Comparison of ENCODE assay signal across 18 cellular contexts in the genomic region with DNA sequence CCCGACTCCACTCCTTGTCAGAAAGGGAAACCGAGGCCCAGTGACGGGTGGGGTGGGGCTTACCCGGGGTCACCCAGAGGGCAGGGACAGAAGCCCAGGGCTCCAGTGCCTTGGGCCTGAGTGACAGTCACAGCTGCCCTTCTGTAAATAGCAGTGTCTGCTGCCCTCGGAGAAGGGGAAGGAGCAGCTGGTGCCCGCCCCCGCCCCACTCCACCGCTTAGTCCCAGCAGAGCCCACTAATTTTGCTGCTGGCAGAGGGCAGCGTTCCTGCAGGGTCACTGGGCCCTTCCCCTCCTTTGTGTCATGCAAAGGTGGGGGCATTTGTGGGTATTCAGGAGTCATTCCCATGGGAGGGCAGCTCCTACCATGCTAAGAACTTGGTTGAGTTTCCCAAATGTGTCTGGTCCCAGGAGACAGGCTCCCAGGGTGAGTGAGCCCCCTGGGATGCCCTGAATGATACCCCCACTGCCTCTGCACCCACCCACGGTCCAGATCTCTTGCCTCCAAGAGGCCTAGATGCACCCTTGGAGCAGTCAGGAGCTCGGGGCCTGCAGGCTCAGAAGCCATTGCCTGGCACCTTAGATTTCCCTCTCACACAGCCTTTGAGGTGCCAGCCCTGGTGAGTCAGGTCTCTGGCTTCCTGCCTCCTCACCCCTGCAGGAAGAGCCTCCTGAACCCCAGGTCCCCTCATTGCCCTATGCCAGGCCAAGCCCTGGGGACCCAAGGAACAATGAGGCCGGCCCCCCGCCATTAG. TPM values are rescaled to one million over a fixed set of nuclear protein-coding genes. Genes with fewer than 3 reads are reported as not detected.
DNase-seq lines count a peak whose midpoint lies in the region; ATAC-seq and TF ChIP-seq lines count a peak whose summit lies in the region.
"Had no signal": no experiment of that assay in that cellular context is flagged by ENCODE, and none has a peak within 500 bp of the region (broad histone marks: within the 10 kb centered on the region; RNA-seq: fewer than 3 reads in every experiment).

No MANE protein-coding gene starts in this region.

- H3K4me1 Mint-ChIP-seq in neural progenitor cell = peaks cover 6% of the 10 kb centered on the region

- no peak overlapping the region for H3K4me2 ChIP-seq in neural progenitor cell

- H3K79me2 ChIP-seq in neural progenitor cell (ENCODE audit: low read depth) = no peaks in the 10 kb centered on the region

- H3K27ac Mint-ChIP-seq in neural progenitor cell = no peak overlapping the region
- H3K27ac Mint-ChIP-seq: activated CD4-positive, alpha-beta T cell treated with anti-CD3 and anti-CD28 coated beads, Interleukin-2, amount 10 ng/mL, durations not matched to agents 7 days and 5 days; activated T-cell treated with anti-CD3 and anti-CD28 coated beads, Interleukin-2, amount 50 U/mL, for 72 hours; T-helper 17 cell had no signal

- H3K9me3 ChIP-seq in neural progenitor cell (ENCODE audit: low read depth) = no peaks in the 10 kb centered on the region
- H3K9me3 ChIP-seq in left ventricle myocardium inferior (replicated peaks) = no peaks in the 10 kb centered on the region
- H3K9me3 ChIP-seq: adrenal gland, BE2C, heart right ventricle had no signal

- TF ChIP-seq CTCF in neural progenitor cell (IDR thresholded peaks at IDR 0.05) = no peak
- no peak for TF ChIP-seq CTCF in left ventricle myocardium inferior (IDR thresholded peaks at IDR 0.05; ENCODE audit: borderline replicate concordance)
- TF ChIP-seq CTCF in coronary artery (IDR thresholded peaks at IDR 0.05) = no peak

- H3K4me1 ChIP-seq in neural progenitor cell (peaks cover 11% of the 10 kb centered on the region), left ventricle myocardium inferior (peaks cover 27% of the 10 kb centered on the region)

- peaks cover 2% of the 10 kb centered on the region for H3K27me3 Mint-ChIP-seq in neural progenitor cell (ENCODE audit: insufficient read depth, low read depth)
- H3K27me3 Mint-ChIP-seq: T-helper 17 cell had no signal

- DNase-seq in DMS 273 (lab: John Stamatoyannopoulos, UW; ENCODE audit: unreplicated experiment) (peak; percentile 77), LHCN-M2 (ENCODE audit: low read depth) (peak; percentile 99), SHP77 (lab: John Stamatoyannopoulos, UW) (peak; percentile 37 to 52), neural progenitor cell (ENCODE audit: low spot score) (peak; percentile 1), left ventricle myocardium inferior (no peak), coronary artery (ENCODE audit: low spot score) (no peak)
- DNase-seq in activated CD8-positive, alpha-beta memory T cell treated with anti-CD3 and anti-CD28 coated beads for 24 hours = no peak
- DNase-seq: activated CD4-positive, alpha-beta T cell treated with anti-CD3 and anti-CD28 coated beads, Interleukin-2, amount 10 ng/mL, durations not matched to agents 7 days and 5 days; activated T-cell treated with anti-CD3 and anti-CD28 coated beads, Interleukin-2, amount 50 U/mL, for 72 hours; cerebellar nuclear complex; NCI-H2029; OCI-M1; stimulated activated naive CD4-positive, alpha-beta T cell treated with Interleukin-2 at 50 U/mL for 16 hours; T-helper 17 cell had no signal

- H3K9ac ChIP-seq in neural progenitor cell = no peak overlapping the region

- H3K4me3 ChIP-seq in neural progenitor cell (no peak overlapping the region), left ventricle myocardium inferior (no peak overlapping the region), coronary artery (no peak overlapping the region)
- H3K4me3 ChIP-seq: adrenal gland, heart right ventricle had no signal

- no peaks in the 10 kb centered on the region for H3F3A ChIP-seq in neural progenitor cell (ENCODE audit: low read depth)

- H4K20me1 ChIP-seq in neural progenitor cell (ENCODE audit: low read depth) = peaks cover 44% of the 10 kb centered on the region

- H3K27me3 ChIP-seq in neural progenitor cell (peaks cover 18% of the 10 kb centered on the region), left ventricle myocardium inferior (ENCODE audit: low read depth) (peaks cover 24% of the 10 kb centered on the region)
- H3K27me3 ChIP-seq: adrenal gland, BE2C had no signal

- H3K4me3 Mint-ChIP-seq in neural progenitor cell = no peak overlapping the region
- H3K4me3 Mint-ChIP-seq: activated CD4-positive, alpha-beta T cell treated with anti-CD3 and anti-CD28 coated beads, Interleukin-2, amount 10 ng/mL, durations not matched to agents 7 days and 5 days; activated T-cell treated with anti-CD3 and anti-CD28 coated beads, Interleukin-2, amount 50 U/mL, for 72 hours; T-helper 17 cell had no signal

- H3K36me3 ChIP-seq in neural progenitor cell (no peaks in the 10 kb centered on the region), left ventricle myocardium inferior (no peaks in the 10 kb centered on the region)
- H3K36me3 ChIP-seq: adrenal gland, BE2C had no signal

- ATAC-seq in GM21367 (IDR thresholded peaks at IDR 0.05; ENCODE audit: unreplicated experiment) = no peak
- ATAC-seq: activated T-cell treated with anti-CD3 and anti-CD28 coated beads, Interleukin-2, amount 50 U/mL, for 72 hours; T-helper 17 cell had no signal

- intact Hi-C loops in left ventricle myocardium inferior (cut with micrococcal nuclease) = no loop called here

- no peak overlapping the region for H2AFZ ChIP-seq in neural progenitor cell (replicated peaks)

- no peaks in the 10 kb centered on the region for H3K9me3 Mint-ChIP-seq in neural progenitor cell
- H3K9me3 Mint-ChIP-seq: activated CD4-positive, alpha-beta T cell treated with anti-CD3 and anti-CD28 coated beads, Interleukin-2, amount 10 ng/mL, durations not matched to agents 7 days and 5 days; activated T-cell treated with anti-CD3 and anti-CD28 coated beads, Interleukin-2, amount 50 U/mL, for 72 hours had no signal

- H3K36me3 Mint-ChIP-seq in neural progenitor cell = peaks cover 2% of the 10 kb centered on the region

- H3K27ac ChIP-seq in neural progenitor cell (no peak overlapping the region), left ventricle myocardium inferior (replicated peaks) (no peak overlapping the region), coronary artery (no peak overlapping the region)

RNA-seq across cellular contexts. Expression of a gene that starts 17.2 kb away (rescaled TPM):
- 11.9 and 25.8 TPM in 2 replicates for total RNA-seq in LHCN-M2 (2014; rRNA removed)
- polyA plus RNA-seq in LHCN-M2 (2012) = 7.4 TPM
- 2.0 and 15.1 TPM in 2 replicates for total RNA-seq in neural progenitor cell (ENCODE audit: low replicate concordance)
- 1.0 TPM for total RNA-seq in left ventricle myocardium inferior

RNA-seq across cellular contexts. Expression of a gene that starts 52.4 kb away (rescaled TPM):
- total RNA-seq in LHCN-M2 (2014; rRNA removed) = not detected in 2 replicates
- polyA plus RNA-seq in LHCN-M2 (2012) = 2.0 TPM
- total RNA-seq in neural progenitor cell (ENCODE audit: low replicate concordance) = not detected in 2 replicates
- not detected for total RNA-seq in left ventricle myocardium inferior
- total RNA-seq: activated CD4-positive, alpha-beta T cell treated with anti-CD3 and anti-CD28 coated beads, Interleukin-2, amount 10 ng/mL, durations not matched to agents 7 days and 5 days; activated T-cell treated with anti-CD3 and anti-CD28 coated beads, Interleukin-2, amount 50 U/mL, for 72 hours; adrenal gland; heart right ventricle; T-helper 17 cell had no signal
- polyA plus RNA-seq: adrenal gland had no signal

Comparison
In these comparisons a context has a peak if more than half of its experiments do, and no peak if none do; other contexts are left out.
1. DNase-seq: peak in DMS 273 (single experiment), LHCN-M2 (single experiment), SHP77 (2 of 2) and neural progenitor cell (single experiment); none in activated CD8-positive, alpha-beta memory T cell treated with anti-CD3 and anti-CD28 coated beads for 24 hours (single experiment), left ventricle myocardium inferior (single experiment) and coronary artery (single experiment).